10 cellular contexts compared by ENCODE assay signal in the genomic region with DNA sequence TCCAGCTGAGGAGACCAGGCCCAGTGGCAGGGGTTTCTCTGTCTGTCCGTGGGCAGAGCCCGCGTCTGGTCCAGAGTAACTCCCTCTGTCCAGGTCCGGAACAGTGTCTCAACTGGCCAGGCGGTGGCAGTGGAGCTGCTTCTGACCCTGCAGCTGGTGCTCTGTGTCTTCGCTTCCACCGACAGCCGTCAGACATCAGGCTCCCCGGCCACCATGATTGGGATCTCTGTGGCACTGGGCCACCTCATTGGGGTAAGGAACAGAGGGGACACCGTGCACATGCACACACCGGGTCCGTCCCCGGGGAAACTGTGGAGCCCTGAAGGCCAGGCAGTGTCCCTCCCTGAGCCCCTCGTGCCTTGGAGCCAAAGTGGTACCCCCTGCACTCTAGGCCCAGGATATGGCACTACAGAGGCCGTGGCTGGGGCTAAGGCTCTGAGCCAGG. TPM values are rescaled to one million over a fixed set of nuclear protein-coding genes. Genes with fewer than 3 reads are reported as not detected.
A peak's percentile ranks its signal among the peaks of the same experiment; 100 is the strongest.
DNase-seq lines count a peak whose midpoint lies in the region; ATAC-seq and TF ChIP-seq lines count a peak whose summit lies in the region.
"Had no signal": no experiment of that assay in that cellular context is flagged by ENCODE, and none has a peak within 500 bp of the region (broad histone marks: within the 10 kb centered on the region; RNA-seq: fewer than 3 reads in every experiment).

No MANE protein-coding gene starts in this region.

- H3K36me3 ChIP-seq in left lung = no peaks in the 10 kb centered on the region
- no peaks in the 10 kb centered on the region for H3K36me3 ChIP-seq in vagina

- TF ChIP-seq CTCF in left lung (IDR thresholded peaks at IDR 0.05) (peak; percentile 48 to 54), vagina (IDR thresholded peaks at IDR 0.05) (peak in 2 of 3 experiments; percentile 23 to 41)

- ATAC-seq in left lung = peak; percentile 95
- ATAC-seq in HG02610 (IDR thresholded peaks at IDR 0.05; ENCODE audit: unreplicated experiment) = no peak
- ATAC-seq in GM21423 (IDR thresholded peaks at IDR 0.05; ENCODE audit: unreplicated experiment) = no peak
- ATAC-seq in GM18520 (IDR thresholded peaks at IDR 0.05; ENCODE audit: unreplicated experiment) = no peak

- intact Hi-C loops in left lung (cut with DNase I) = loop anchor here in 1 of 2 donors (5.0 kb wide), 1 partner anchor 88 kb away; no protein-coding TSS in a partner anchor
- intact Hi-C loops in vagina (cut with DNase I) = loop anchor here (10.0 kb wide), 1 partner anchor 81 kb away; a partner anchor contains a TSS

- H3K27me3 ChIP-seq in left lung = peaks cover 0 to 28% of the 10 kb centered on the region in 2 donors
- H3K27me3 ChIP-seq in vagina = no peaks in the 10 kb centered on the region

- no peak for TF ChIP-seq POLR2A in vagina (IDR thresholded peaks at IDR 0.05)

- DNase-seq in NOMO-1 treated with DMSO at 0.1 percent for 48 hours (lab: John Stamatoyannopoulos, UW; ENCODE audit: unreplicated experiment) (peak; percentile 4), NOMO-1 (lab: John Stamatoyannopoulos, UW; ENCODE audit: unreplicated experiment in 2 of 2) (no peak), left lung (peak in 1 of 2 donors; percentile 75), vagina (ENCODE audit: extremely low spot score in 2 of 2) (peak in 1 of 2 donors; percentile 88)
- DNase-seq: CD4-positive, CD25-positive, alpha-beta regulatory T cell; NCI-H1105 treated with DMSO at 0.1 percent for 48 hours had no signal

- H3K9me3 ChIP-seq in left lung = no peaks in the 10 kb centered on the region
- H3K9me3 ChIP-seq in vagina = no peaks in the 10 kb centered on the region

- H3K4me3 ChIP-seq in left lung = no peak overlapping the region
- no peak overlapping the region for H3K4me3 ChIP-seq in vagina

- H3K27ac ChIP-seq in cingulate gyrus (ENCODE audit: low read depth, low read length) (peak overlapping the region; percentile 70), left lung (no peak overlapping the region), vagina (no peak overlapping the region)

- H3K4me1 ChIP-seq in left lung = peaks cover 5 to 6% of the 10 kb centered on the region in 2 donors
- peaks cover 6% of the 10 kb centered on the region for H3K4me1 ChIP-seq in vagina

RNA-seq across cellular contexts. Expression of a gene that starts 1.5 kb away (rescaled TPM):
- total RNA-seq in left lung = under 1 TPM in 1 of 2 donors, not detected in 1; 0.09 TPM
- total RNA-seq in vagina = not detected
- total RNA-seq: CD4-positive, CD25-positive, alpha-beta regulatory T cell had no signal

RNA-seq across cellular contexts. Expression of a gene that starts 12.6 kb away (rescaled TPM):
- total RNA-seq in left lung (1 to 10 TPM; 7.2 to 7.7 TPM), vagina (not detected)
- total RNA-seq: CD4-positive, CD25-positive, alpha-beta regulatory T cell had no signal

RNA-seq across cellular contexts. Expression of a gene that starts 23.7 kb away (rescaled TPM):
- total RNA-seq in left lung = under 1 TPM in 1 of 2 donors, not detected in 1; 0.42 TPM
- total RNA-seq in vagina = not detected
- total RNA-seq: CD4-positive, CD25-positive, alpha-beta regulatory T cell had no signal

RNA-seq across cellular contexts. Expression of a gene that starts 51.0 kb away (rescaled TPM):
- total RNA-seq in left lung (10 to 100 TPM; 20.7 to 35.9 TPM), vagina (19.2 TPM)
